Comparison of ENCODE assay signal across 22 cellular contexts in genomic region chrX:154116514-154116913, GRCh38. TPM values are rescaled to one million over a fixed set of nuclear protein-coding genes. Genes with fewer than 3 reads are reported as not detected.
DNase-seq lines count a peak whose midpoint lies in the region; ATAC-seq and TF ChIP-seq lines count a peak whose summit lies in the region.
"Had no signal": no experiment of that assay in that cellular context is flagged by ENCODE, and none has a peak within 500 bp of the region (broad histone marks: within the 10 kb centered on the region; RNA-seq: fewer than 3 reads in every experiment).

No MANE protein-coding gene starts in this region.

- no peaks in the 10 kb centered on the region for H3K4me1 ChIP-seq in NT2/D1 (ENCODE audit: insufficient read depth, insufficient read length)

- CTCF ChIA-PET in GM10248 (lab: Yijun Ruan, JAX), result no interaction called here

- POLR2A ChIA-PET in GM10248 (lab: Yijun Ruan, JAX), result no interaction called here

- no peaks in the 10 kb centered on the region for H3K9me3 ChIP-seq in NT2/D1 (ENCODE audit: insufficient read depth, low read length)
- H3K9me3 ChIP-seq: MG63 had no signal

- H3K9ac ChIP-seq in NT2/D1 (ENCODE audit: insufficient read length, low read depth), result peak overlapping the region; percentile 32

- H3K27me3 ChIP-seq in NT2/D1 (ENCODE audit: insufficient read depth, insufficient read length), result peaks cover 8% of the 10 kb centered on the region
- H3K27me3 ChIP-seq: MG63 had no signal

- H3K27ac Mint-ChIP-seq in stimulated activated memory B cell treated with anti-CD40 and anti-IgM and Interleukin-4, amounts not matched to agents 10 μg/mL and 1 μg/mL and 100 μg/mL, for 72 hours, result peak overlapping the region; percentile 32
- no peak overlapping the region for H3K27ac Mint-ChIP-seq in endothelial cell (ENCODE audit: unreplicated experiment)

- no peaks in the 10 kb centered on the region for H3K36me3 ChIP-seq in NT2/D1 (ENCODE audit: insufficient read depth, insufficient read length, low read length)
- H3K36me3 ChIP-seq: MG63 had no signal

- H3K27me3 Mint-ChIP-seq in stimulated activated memory B cell treated with anti-CD40 and anti-IgM and Interleukin-4, amounts not matched to agents 10 μg/mL and 1 μg/mL and 100 μg/mL, for 72 hours, result no peaks in the 10 kb centered on the region
- peaks cover 3% of the 10 kb centered on the region for H3K27me3 Mint-ChIP-seq in endothelial cell (ENCODE audit: unreplicated experiment)

- no peaks in the 10 kb centered on the region for H3K36me3 Mint-ChIP-seq in stimulated activated memory B cell treated with anti-CD40 and anti-IgM and Interleukin-4, amounts not matched to agents 10 μg/mL and 1 μg/mL and 100 μg/mL, for 72 hours
- H3K36me3 Mint-ChIP-seq in endothelial cell (ENCODE audit: low read depth, unreplicated experiment), result no peaks in the 10 kb centered on the region

- H3K9me3 Mint-ChIP-seq in stimulated activated memory B cell treated with anti-CD40 and anti-IgM and Interleukin-4, amounts not matched to agents 10 μg/mL and 1 μg/mL and 100 μg/mL, for 72 hours, result no peaks in the 10 kb centered on the region
- H3K9me3 Mint-ChIP-seq in endothelial cell (ENCODE audit: unreplicated experiment), result no peaks in the 10 kb centered on the region

- H3K4me3 ChIP-seq in NT2/D1 (ENCODE audit: insufficient read length, low read depth), result no peak overlapping the region
- H3K4me3 ChIP-seq: GM12878, MG63, SK-N-MC had no signal

- no peak for ATAC-seq in stimulated activated memory B cell treated with anti-CD40 and anti-IgM and Interleukin-4, amounts not matched to agents 10 μg/mL and 1 μg/mL and 100 μg/mL, for 72 hours
- ATAC-seq: GM12878 had no signal

- peaks cover 10% of the 10 kb centered on the region for H3K4me1 Mint-ChIP-seq in stimulated activated memory B cell treated with anti-CD40 and anti-IgM and Interleukin-4, amounts not matched to agents 10 μg/mL and 1 μg/mL and 100 μg/mL, for 72 hours
- peaks cover 15% of the 10 kb centered on the region for H3K4me1 Mint-ChIP-seq in endothelial cell (ENCODE audit: unreplicated experiment)

- TF ChIP-seq CTCF in endothelial cell (IDR thresholded peaks at IDR 0.05; ENCODE audit: unreplicated experiment), result no peak
- no peak for TF ChIP-seq CTCF in GM10248 (IDR thresholded peaks at IDR 0.05; ENCODE audit: control extremely low read depth, extremely low read depth, low read depth, missing control alignments)

- no peak overlapping the region for H3K4me3 Mint-ChIP-seq in stimulated activated memory B cell treated with anti-CD40 and anti-IgM and Interleukin-4, amounts not matched to agents 10 μg/mL and 1 μg/mL and 100 μg/mL, for 72 hours
- no peak overlapping the region for H3K4me3 Mint-ChIP-seq in endothelial cell (ENCODE audit: unreplicated experiment)

- DNase-seq in NCI-H2227 (lab: John Stamatoyannopoulos, UW; ENCODE audit: unreplicated experiment) (peak; percentile 9), NCI-H2227 treated with DMSO at 0.1 percent for 48 hours (lab: John Stamatoyannopoulos, UW) (no peak), NT2/D1 (ENCODE audit: low read depth, low spot score) (no peak), left kidney (ENCODE audit: low read depth, low spot score) (peak; percentile 66), endothelial cell (ENCODE audit: low spot score) (no peak), GM10248 (ENCODE audit: extremely low spot score) (no peak), Kasumi-1 (lab: John Stamatoyannopoulos, UW) (no peak)
- DNase-seq: 8988T, COR-L47, DMS79, GOT3, HCEC 1CT, MG63, NCI-H1436, NCI-H187 treated with DMSO at 0.1 percent for 48 hours, NCI-H526, SHP77 had no signal

RNA-seq across cellular contexts. Expression of gene MECP2, which starts 19.0 kb away (rescaled TPM):
- 60.0 TPM for total RNA-seq in endothelial cell (ENCODE audit: unreplicated experiment)

RNA-seq across cellular contexts. Expression of gene OPN1LW, which starts 27.5 kb away (rescaled TPM):
- total RNA-seq in endothelial cell (ENCODE audit: unreplicated experiment), result not detected
- total RNA-seq: GM12878, LHCN-M2, RPMI7951 had no signal

Comparison
In these comparisons a context has a peak if more than half of its experiments do, and no peak if none do; other contexts are left out.
1. DNase-seq: peak in NCI-H2227 (single experiment) and left kidney (single experiment); none in NCI-H2227 treated with DMSO at 0.1 percent for 48 hours (single experiment), NT2/D1 (single experiment), endothelial cell (single experiment), GM10248 (single experiment) and Kasumi-1 (0 of 2).